Comparison of ENCODE assay signal across 8 cellular contexts in the genomic region with DNA sequence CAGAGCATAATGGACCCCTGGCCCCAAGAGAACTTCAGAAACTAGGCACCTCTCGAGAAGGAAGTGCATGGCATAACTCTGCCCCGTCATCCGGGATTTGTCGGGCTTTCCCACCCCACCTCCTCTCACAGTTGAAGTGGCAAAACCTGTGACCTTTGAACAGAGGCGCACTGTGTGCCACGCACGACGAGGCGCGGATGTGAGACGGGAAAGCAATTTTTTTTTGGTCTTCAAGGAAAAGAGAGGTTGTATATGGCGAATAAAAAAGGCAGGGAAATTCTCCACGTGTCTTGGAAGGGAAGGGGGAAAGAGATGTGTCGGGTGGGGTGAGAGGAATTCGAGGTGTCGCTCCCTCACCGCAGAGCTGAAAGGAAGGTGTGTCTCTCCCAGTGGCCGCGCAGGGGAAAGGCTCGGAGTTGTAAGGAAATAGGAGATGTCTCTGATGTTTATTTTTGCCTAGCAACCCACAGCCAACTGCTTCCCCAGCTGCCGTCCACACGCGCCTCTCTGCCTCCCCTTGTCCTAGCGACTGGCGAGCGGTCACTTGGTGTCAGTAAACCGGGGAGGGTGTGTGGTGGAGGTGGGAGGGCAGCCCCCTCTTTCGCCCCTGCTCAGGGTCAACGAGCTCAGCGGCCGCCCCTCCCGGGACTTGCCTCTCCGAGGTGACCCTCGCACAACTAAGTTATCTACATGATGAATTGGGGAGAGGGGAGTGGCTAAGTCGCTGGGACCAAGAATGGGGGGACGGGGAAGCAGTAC. TPM values are rescaled to one million over a fixed set of nuclear protein-coding genes. Genes with fewer than 3 reads are reported as not detected.
A peak's percentile ranks its signal among the peaks of the same experiment; 100 is the strongest.
DNase-seq lines count a peak whose midpoint lies in the region; ATAC-seq and TF ChIP-seq lines count a peak whose summit lies in the region.

No MANE protein-coding gene starts in this region.

- TF ChIP-seq POLR2A in sigmoid colon (IDR thresholded peaks at IDR 0.05), result no peak

- H3K36me3 ChIP-seq in sigmoid colon, result no peaks in the 10 kb centered on the region

- WGBS in sigmoid colon, 2 donors, result 2 to 10% methylated on average over 36 of the region's 36 CpGs

- peak overlapping the region; percentile 92 to 100 (median 98) for H3K4me3 ChIP-seq in sigmoid colon

- intact Hi-C loops in sigmoid colon (cut with DNase I), result loop anchor here (2.0 to 5.0 kb wide), 5 partner anchors 31 to 290 kb away; no protein-coding TSS in a partner anchor

- H3K4me1 ChIP-seq in sigmoid colon, result peaks cover 0 to 37% (median 26%) of the 10 kb centered on the region in 4 donors

- ATAC-seq in HG02678 (IDR thresholded peaks at IDR 0.05; ENCODE audit: unreplicated experiment), result peak; percentile 0
- no peak for ATAC-seq in GM19324 (IDR thresholded peaks at IDR 0.05; ENCODE audit: low FRiP score, unreplicated experiment)

- peak; percentile 40 to 61 (median 44) for TF ChIP-seq CTCF in sigmoid colon (IDR thresholded peaks at IDR 0.05)

- DNase-seq in ELR (ENCODE audit: low read depth), result peak; percentile 91
- peak; percentile 81 to 86 for DNase-seq in NCI-H2081 (lab: John Stamatoyannopoulos, UW)
- peak; percentile 70 for DNase-seq in T1000 (lab: John Stamatoyannopoulos, UW)
- peak; percentile 61 for DNase-seq in central memory CD4-positive, alpha-beta T cell
- peak; percentile 85 for DNase-seq in iPS-NIHi11 (ENCODE audit: low spot score)
- peak; percentile 93 for DNase-seq in sigmoid colon

- no peaks in the 10 kb centered on the region for H3K9me3 ChIP-seq in sigmoid colon

- no peak for TF ChIP-seq EP300 in sigmoid colon (IDR thresholded peaks at IDR 0.05)

- no peaks in the 10 kb centered on the region for H3K27me3 ChIP-seq in sigmoid colon

- peak overlapping the region; percentile 97 to 100 (median 98) for H3K27ac ChIP-seq in sigmoid colon

RNA-seq across cellular contexts. Expression of gene DYRK2, which starts 0.8 kb away (rescaled TPM):
- total RNA-seq in sigmoid colon, result 10 to 100 TPM; 17.6 to 32.4 (median 23.3) TPM
- 10 to 100 TPM; 22.8 to 32.8 (median 26.1) TPM for polyA plus RNA-seq in sigmoid colon
